Comparison of ENCODE assay signal across 25 cellular contexts in the genomic region with DNA sequence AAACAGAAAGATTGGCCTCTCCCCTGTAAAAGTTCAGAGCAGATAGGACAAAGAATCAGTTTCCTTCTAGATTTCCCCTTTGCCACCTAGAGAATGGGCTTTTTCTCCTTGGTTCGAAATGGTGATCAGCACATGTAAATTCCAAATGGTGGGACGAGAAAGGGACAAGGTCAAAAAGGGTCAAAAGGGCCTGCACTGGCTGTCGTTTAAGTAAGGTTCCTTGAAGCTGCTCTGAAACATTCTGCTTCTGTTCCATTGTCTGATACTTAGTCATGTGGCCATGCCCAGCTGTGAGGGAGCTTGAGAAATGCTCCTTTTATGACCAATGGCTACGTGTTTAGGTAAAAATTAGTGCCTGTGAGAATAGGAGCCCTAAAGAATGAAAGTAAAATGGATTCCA.
"Had no signal": no experiment of that assay in that cellular context is flagged by ENCODE, and none has a peak within 500 bp of the region (broad histone marks: within the 10 kb centered on the region; RNA-seq: fewer than 3 reads in every experiment).

No MANE protein-coding gene starts in this region.

- ATAC-seq: activated CD8-positive, alpha-beta T cell treated with anti-CD3 and anti-CD28 coated beads, Interleukin-2, amount 10 ng/mL, durations not matched to agents 7 days and 5 days; activated naive CD8-positive, alpha-beta T cell treated with anti-CD3 and anti-CD28 coated beads, Interleukin-2, amount 50 U/mL, for 24 hours; effector memory CD8-positive, alpha-beta T cell; gastroesophageal sphincter; natural killer cell treated with Interleukin-12 subunit alpha and Interleukin-12 subunit beta and Interleukin-15 and Interleukin-18, amount 100 ng/mL, for 72 hours; T-cell had no signal

- H3K27me3 Mint-ChIP-seq: activated naive CD8-positive, alpha-beta T cell treated with anti-CD3 and anti-CD28 coated beads, Interleukin-2, amount 50 U/mL, for 24 hours; dendritic cell treated with granulocyte-macrophage colony-stimulating factor and Interleukin-4, amounts not matched to agents 40 ng/mL and 50 ng/mL, for 4 days; effector memory CD8-positive, alpha-beta T cell; natural killer cell treated with Interleukin-12 subunit alpha and Interleukin-12 subunit beta and Interleukin-15 and Interleukin-18, amount 100 ng/mL, for 72 hours; T-cell had no signal

- H3K4me1 Mint-ChIP-seq: activated naive CD8-positive, alpha-beta T cell treated with anti-CD3 and anti-CD28 coated beads, Interleukin-2, amount 50 U/mL, for 24 hours; T-cell had no signal

- H3K36me3 Mint-ChIP-seq: T-cell had no signal

- H3K4me3 ChIP-seq: gastroesophageal sphincter, left ventricle myocardium inferior, sigmoid colon, spleen, tibial artery had no signal

- H3K36me3 ChIP-seq: gastroesophageal sphincter, left ventricle myocardium inferior, sigmoid colon, spleen, tibial artery, WERI-Rb-1 had no signal

- H3K27me3 ChIP-seq: gastroesophageal sphincter, sigmoid colon, spleen, tibial artery had no signal

- DNase-seq: activated CD4-positive, alpha-beta T cell treated with anti-CD3 and anti-CD28 coated beads for 1 hour; activated CD4-positive, alpha-beta T cell treated with anti-CD3 and anti-CD28 coated beads, Interleukin-2, amount 50 U/mL, for 1 hour; activated CD8-positive, alpha-beta T cell treated with anti-CD3 and anti-CD28 coated beads, Interleukin-2, amount 10 ng/mL, durations not matched to agents 7 days and 5 days; activated gamma-delta T cell; activated naive CD4-positive, alpha-beta T cell treated with anti-CD3 and anti-CD28 coated beads, Interleukin-2, amount 50 U/mL, for 16 hours; activated naive CD8-positive, alpha-beta T cell treated with anti-CD3 and anti-CD28 coated beads, Interleukin-2, amount 50 U/mL, for 24 hours; effector memory CD8-positive, alpha-beta T cell; head of caudate nucleus; hypothalamus; left ventricle myocardium inferior; midbrain; occipital lobe; sigmoid colon; spleen; stimulated activated CD4-positive, alpha-beta T cell treated with anti-CD3 and anti-CD28 coated beads, Interleukin-4, amount 100 ng/mL, for 1 hour; stimulated activated naive CD4-positive, alpha-beta T cell treated with Interleukin-2 at 50 U/mL for 16 hours; T-cell; tibial artery; WERI-Rb-1 had no signal

- H3K4me3 Mint-ChIP-seq: activated CD8-positive, alpha-beta T cell treated with anti-CD3 and anti-CD28 coated beads, Interleukin-2, amount 10 ng/mL, durations not matched to agents 7 days and 5 days; activated naive CD8-positive, alpha-beta T cell treated with anti-CD3 and anti-CD28 coated beads, Interleukin-2, amount 50 U/mL, for 24 hours; activated T-helper 1 cell treated with anti-CD3 and anti-CD28 coated beads, Interleukin-12 subunit alpha, Interleukin-12 subunit beta, Interleukin-2, Interleukin-4 antibody, amounts not matched to agents 30 ng/mL and 10 ng/mL and 1 ng/mL, durations not matched to agents 14 hours and 24 hours and 36 hours; dendritic cell treated with granulocyte-macrophage colony-stimulating factor and Interleukin-4, amounts not matched to agents 40 ng/mL and 50 ng/mL, for 4 days; effector memory CD8-positive, alpha-beta T cell; natural killer cell treated with Interleukin-12 subunit alpha and Interleukin-12 subunit beta and Interleukin-15 and Interleukin-18, amount 100 ng/mL, for 72 hours; T-cell; T-helper 2 cell treated with Interferon-gamma antibody and Interleukin-4, amounts not matched to agents 5 μg/mL and 100 μg/mL, for 36 hours had no signal

- H3K4me1 ChIP-seq: gastroesophageal sphincter, left ventricle myocardium inferior, sigmoid colon, spleen, tibial artery had no signal

- H3K27ac ChIP-seq: epithelial cell of prostate, gastroesophageal sphincter, left ventricle myocardium inferior, sigmoid colon, spleen, tibial artery, WERI-Rb-1 had no signal

- H3K27ac Mint-ChIP-seq: activated CD8-positive, alpha-beta T cell treated with anti-CD3 and anti-CD28 coated beads, Interleukin-2, amount 10 ng/mL, durations not matched to agents 7 days and 5 days; activated naive CD8-positive, alpha-beta T cell treated with anti-CD3 and anti-CD28 coated beads, Interleukin-2, amount 50 U/mL, for 24 hours; activated T-helper 1 cell treated with anti-CD3 and anti-CD28 coated beads, Interleukin-12 subunit alpha, Interleukin-12 subunit beta, Interleukin-2, Interleukin-4 antibody, amounts not matched to agents 30 ng/mL and 10 ng/mL and 1 ng/mL, durations not matched to agents 14 hours and 24 hours and 36 hours; dendritic cell treated with granulocyte-macrophage colony-stimulating factor and Interleukin-4, amounts not matched to agents 40 ng/mL and 50 ng/mL, for 4 days; effector memory CD8-positive, alpha-beta T cell; natural killer cell treated with Interleukin-12 subunit alpha and Interleukin-12 subunit beta and Interleukin-15 and Interleukin-18, amount 100 ng/mL, for 72 hours; T-cell; T-helper 2 cell treated with Interferon-gamma antibody and Interleukin-4, amounts not matched to agents 5 μg/mL and 100 μg/mL, for 36 hours had no signal
